11 cellular contexts compared by ENCODE assay signal in the genomic region with DNA sequence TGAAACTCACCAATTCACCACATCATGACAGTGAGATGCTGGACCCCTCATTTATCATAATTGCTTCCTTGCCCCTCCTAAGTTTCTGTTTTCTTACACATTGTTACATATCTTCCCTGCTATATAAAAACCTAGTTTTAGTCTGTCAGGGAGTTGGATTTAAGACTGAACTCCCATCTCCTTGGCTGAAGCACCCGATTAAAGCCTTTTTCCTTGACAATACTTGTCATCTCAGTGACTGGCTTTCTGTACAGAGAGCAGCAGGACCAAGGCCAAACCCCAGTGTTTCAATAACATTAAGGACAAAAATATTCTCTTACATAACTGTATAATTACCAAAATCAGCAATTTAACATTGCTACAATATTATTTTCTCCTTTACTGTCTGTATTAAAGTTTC.
"Had no signal": no experiment of that assay in that cellular context is flagged by ENCODE, and none has a peak within 500 bp of the region (broad histone marks: within the 10 kb centered on the region; RNA-seq: fewer than 3 reads in every experiment).

No MANE protein-coding gene starts in this region.

- H3K27ac ChIP-seq: GM23248 had no signal

- H3K4me2 ChIP-seq: GM23338 had no signal

- H3K9ac ChIP-seq: GM23248 had no signal

- H3K36me3 ChIP-seq: HAP-1 had no signal

- DNase-seq: GM23248, GOT3, H7, H9, HCEC 1CT, HFFc6 had no signal

- FAIRE-seq: H1, H54 had no signal

- ATAC-seq: GM23338, HCT116 had no signal

- H2AFZ ChIP-seq: GM23248, GM23338 had no signal

- H3K4me3 ChIP-seq: GM23248, GM23338, HAP-1 had no signal
